In the genomic region with DNA sequence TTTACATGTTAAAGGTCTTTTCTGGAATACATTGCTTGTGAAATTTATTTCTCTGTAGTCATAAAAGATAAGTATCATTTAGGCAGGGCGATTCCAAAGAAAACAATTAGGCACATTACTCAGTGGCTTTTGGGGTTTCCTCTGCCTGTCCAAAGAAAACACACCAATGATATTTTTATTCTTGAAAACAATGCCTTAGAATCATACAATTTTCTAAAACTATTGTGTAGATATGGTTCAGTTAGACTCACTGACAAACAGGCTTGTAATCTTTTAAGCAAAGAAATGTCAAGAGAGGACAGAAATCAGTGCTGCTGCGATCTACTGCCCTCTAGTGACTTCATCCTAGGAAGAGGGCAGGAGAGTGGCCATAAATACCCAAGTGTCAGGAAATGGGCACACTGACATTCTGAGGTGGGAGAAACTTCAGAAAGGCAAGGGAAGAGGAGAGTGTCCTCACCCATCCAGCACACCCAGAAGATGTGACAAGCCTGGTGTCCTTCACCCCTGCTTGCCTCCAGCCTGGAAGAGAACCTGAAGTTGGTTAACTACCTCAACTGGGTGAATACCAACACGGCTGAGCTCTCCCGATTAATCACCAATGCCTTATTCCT, we compare ENCODE assay signal across 8 cellular contexts.
DNase-seq lines count a peak whose midpoint lies in the region; ATAC-seq and TF ChIP-seq lines count a peak whose summit lies in the region.

No MANE protein-coding gene starts in this region.

- H3K14ac ChIP-seq in mesenchymal stem cell (ENCODE audit: low read length in 2 of 2): no peak overlapping the region

- H3K9me3 ChIP-seq in mesenchymal stem cell (ENCODE audit: control insufficient read depth, low read length): no peaks in the 10 kb centered on the region

- no peak overlapping the region for H3K23ac ChIP-seq in mesenchymal stem cell (ENCODE audit: low read length in 2 of 2)

- H4K8ac ChIP-seq in mesenchymal stem cell (ENCODE audit: low read length): no peak overlapping the region

- peak overlapping the region; percentile 18 for H3K9ac ChIP-seq in mesenchymal stem cell (ENCODE audit: low read length)

- no peak overlapping the region for H3K4me3 ChIP-seq in mesenchymal stem cell (ENCODE audit: insufficient read depth in 1 of 2, low read depth in 1 of 2, low read length in 2 of 2)

- no peak overlapping the region for H4K91ac ChIP-seq in mesenchymal stem cell (ENCODE audit: low read length)

- peaks cover 78% of the 10 kb centered on the region for H3K36me3 Mint-ChIP-seq in effector memory CD8-positive, alpha-beta T cell (ENCODE audit: insufficient read depth)

- H3K4me1 Mint-ChIP-seq in effector memory CD8-positive, alpha-beta T cell (ENCODE audit: low read depth in 2 of 2): peaks cover 17 to 26% of the 10 kb centered on the region in 2 donors

- peak; percentile 15 to 44 (median 38) for DNase-seq in NCI-H1417 (lab: John Stamatoyannopoulos, UW)
- DNase-seq in NCI-H1417 treated with DMSO at 0.1 percent for 48 hours (lab: John Stamatoyannopoulos, UW): no peak
- DNase-seq in HT-29 (ENCODE audit: low spot score): peak; percentile 80
- peak in 1 of 3 experiments; percentile 17 for DNase-seq in effector memory CD8-positive, alpha-beta T cell
- peak; percentile 41 for DNase-seq in mesenchymal stem cell
- no peak for DNase-seq in ecto neural progenitor cell (ENCODE audit: low spot score)

- no peak overlapping the region for H3K4ac ChIP-seq in mesenchymal stem cell (ENCODE audit: low read depth in 1 of 2, low read length in 2 of 2)

- H2BK5ac ChIP-seq in mesenchymal stem cell (ENCODE audit: low read depth, low read length, poor library complexity, severe bottlenecking): no peak overlapping the region

- H2AFZ ChIP-seq in mesenchymal stem cell (ENCODE audit: low read depth, low read length): no peak overlapping the region

- no peak overlapping the region for H2BK120ac ChIP-seq in mesenchymal stem cell (ENCODE audit: low read depth, low read length)

- no peaks in the 10 kb centered on the region for H3K4me1 ChIP-seq in mesenchymal stem cell (ENCODE audit: control insufficient read depth, insufficient read depth, low read depth, low read length)

- H2BK15ac ChIP-seq in mesenchymal stem cell (ENCODE audit: low read depth, poor library complexity, severe bottlenecking): no peak overlapping the region

- H3K9me3 Mint-ChIP-seq in effector memory CD8-positive, alpha-beta T cell: no peaks in the 10 kb centered on the region

- no peak overlapping the region for H3K4me3 Mint-ChIP-seq in effector memory CD8-positive, alpha-beta T cell

- H3K36me3 ChIP-seq in mesenchymal stem cell (ENCODE audit: control insufficient read depth in 1 of 2, insufficient read depth in 2 of 2, low read depth in 1 of 2, low read length in 2 of 2): peaks cover 39 to 92% of the 10 kb centered on the region in 2 experiments

- H3K4me2 ChIP-seq in mesenchymal stem cell (ENCODE audit: low read length, poor library complexity, severe bottlenecking): no peak overlapping the region

- no peak overlapping the region for H2BK12ac ChIP-seq in mesenchymal stem cell (ENCODE audit: low read length in 2 of 2)

- H3K27me3 Mint-ChIP-seq in effector memory CD8-positive, alpha-beta T cell: no peaks in the 10 kb centered on the region

- H3K79me1 ChIP-seq in mesenchymal stem cell (replicated peaks; ENCODE audit: low read length, poor library complexity, severe bottlenecking): peaks cover 19% of the 10 kb centered on the region

- no peaks in the 10 kb centered on the region for H3K27me3 ChIP-seq in mesenchymal stem cell (ENCODE audit: control insufficient read depth in 1 of 2, insufficient read depth in 1 of 2, low read length in 2 of 2)

- ATAC-seq in SK-N-SH treated with all-trans-retinoic acid at 6 μM for 48 hours: peak; percentile 87
- ATAC-seq in effector memory CD8-positive, alpha-beta T cell (replicated peaks): peak; percentile 33
- ATAC-seq in HG03097 (IDR thresholded peaks at IDR 0.05; ENCODE audit: low FRiP score, unreplicated experiment): no peak

- no peak overlapping the region for H3K18ac ChIP-seq in mesenchymal stem cell (ENCODE audit: low read depth in 1 of 2, low read length in 2 of 2)

- no peak overlapping the region for H3K27ac ChIP-seq in mesenchymal stem cell (ENCODE audit: low read length, poor library complexity, severe bottlenecking)

- H2AK5ac ChIP-seq in mesenchymal stem cell (ENCODE audit: low read length, severe bottlenecking): no peak overlapping the region

- peak overlapping the region; percentile 59 to 86 for H3K27ac Mint-ChIP-seq in effector memory CD8-positive, alpha-beta T cell

- WGBS in mesenchymal stem cell: 83% methylated on average over 4 of the region's 4 CpGs

TF ChIP-seq in SK-N-SH treated with all-trans-retinoic acid at 6 μM for 48 hours, 23 proteins besides CTCF, POLR2A, EP300 and RAD21:
- no peak for TF ChIP-seq ARNTL (CRISPR knock-in tag; IDR thresholded peaks at IDR 0.05; ENCODE audit: borderline replicate concordance, low read depth)
- no peak for TF ChIP-seq SNAI2 (CRISPR knock-in tag; IDR thresholded peaks at IDR 0.05)
- no peak for TF ChIP-seq CSDC2 (CRISPR knock-in tag; IDR thresholded peaks at IDR 0.05)
- no peak for TF ChIP-seq GLIS3 (CRISPR knock-in tag; IDR thresholded peaks at IDR 0.05)
- TF ChIP-seq ZNF70 (CRISPR knock-in tag; IDR thresholded peaks at IDR 0.05): no peak
- TF ChIP-seq TOX (CRISPR knock-in tag; IDR thresholded peaks at IDR 0.05; ENCODE audit: borderline replicate concordance): no peak
- peak; percentile 71 for TF ChIP-seq ISL1 (CRISPR knock-in tag; IDR thresholded peaks at IDR 0.05)
- TF ChIP-seq ZFP3 (CRISPR knock-in tag; IDR thresholded peaks at IDR 0.05): no peak
- TF ChIP-seq RARB (CRISPR knock-in tag; IDR thresholded peaks at IDR 0.05): no peak
- no peak for TF ChIP-seq OSR1 (CRISPR knock-in tag; IDR thresholded peaks at IDR 0.05)
- no peak for TF ChIP-seq TCF4 (CRISPR knock-in tag; IDR thresholded peaks at IDR 0.05; ENCODE audit: borderline replicate concordance)
- TF ChIP-seq, protein P1, sequence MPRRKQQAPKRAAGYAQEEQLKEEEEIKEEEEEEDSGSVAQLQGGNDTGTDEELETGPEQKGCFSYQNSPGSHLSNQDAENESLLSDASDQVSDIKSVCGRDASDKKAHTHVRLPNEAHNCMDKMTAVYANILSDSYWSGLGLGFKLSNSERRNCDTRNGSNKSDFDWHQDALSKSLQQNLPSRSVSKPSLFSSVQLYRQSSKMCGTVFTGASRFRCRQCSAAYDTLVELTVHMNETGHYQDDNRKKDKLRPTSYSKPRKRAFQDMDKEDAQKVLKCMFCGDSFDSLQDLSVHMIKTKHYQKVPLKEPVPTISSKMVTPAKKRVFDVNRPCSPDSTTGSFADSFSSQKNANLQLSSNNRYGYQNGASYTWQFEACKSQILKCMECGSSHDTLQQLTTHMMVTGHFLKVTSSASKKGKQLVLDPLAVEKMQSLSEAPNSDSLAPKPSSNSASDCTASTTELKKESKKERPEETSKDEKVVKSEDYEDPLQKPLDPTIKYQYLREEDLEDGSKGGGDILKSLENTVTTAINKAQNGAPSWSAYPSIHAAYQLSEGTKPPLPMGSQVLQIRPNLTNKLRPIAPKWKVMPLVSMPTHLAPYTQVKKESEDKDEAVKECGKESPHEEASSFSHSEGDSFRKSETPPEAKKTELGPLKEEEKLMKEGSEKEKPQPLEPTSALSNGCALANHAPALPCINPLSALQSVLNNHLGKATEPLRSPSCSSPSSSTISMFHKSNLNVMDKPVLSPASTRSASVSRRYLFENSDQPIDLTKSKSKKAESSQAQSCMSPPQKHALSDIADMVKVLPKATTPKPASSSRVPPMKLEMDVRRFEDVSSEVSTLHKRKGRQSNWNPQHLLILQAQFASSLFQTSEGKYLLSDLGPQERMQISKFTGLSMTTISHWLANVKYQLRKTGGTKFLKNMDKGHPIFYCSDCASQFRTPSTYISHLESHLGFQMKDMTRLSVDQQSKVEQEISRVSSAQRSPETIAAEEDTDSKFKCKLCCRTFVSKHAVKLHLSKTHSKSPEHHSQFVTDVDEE (CRISPR knock-in tag; IDR thresholded peaks at IDR 0.05): 0 out of 2 replicates have a peak, but pooled peaks have one; percentile 25

Comparison
In these comparisons a context has a peak if more than half of its experiments do, and no peak if none do; other contexts are left out.
1. DNase-seq: peak in NCI-H1417 (3 of 3), HT-29 (single experiment) and mesenchymal stem cell (single experiment); none in NCI-H1417 treated with DMSO at 0.1 percent for 48 hours (single experiment) and ecto neural progenitor cell (single experiment).